ENCODE assay signal across 32 cellular contexts in genomic region chr4:38979081-38979480, GRCh38. TPM values are rescaled to one million over a fixed set of nuclear protein-coding genes. Genes with fewer than 3 reads are reported as not detected.
"Had no signal": no experiment of that assay in that cellular context is flagged by ENCODE, and none has a peak within 500 bp of the region (broad histone marks: within the 10 kb centered on the region; RNA-seq: fewer than 3 reads in every experiment).

No MANE protein-coding gene starts in this region.

- H3K27ac ChIP-seq: epithelial cell of prostate, gastrocnemius medialis, heart left ventricle, hepatocyte, parathyroid adenoma, right atrium auricular region, stomach, thyroid gland, vagina had no signal

- H3K4me3 Mint-ChIP-seq: dendritic cell treated with granulocyte-macrophage colony-stimulating factor and Interleukin-4, amounts not matched to agents 40 ng/mL and 50 ng/mL, for 4 days; endodermal cell; memory B cell; mesothelial cell of epicardium; naive B cell; natural killer cell treated with Interleukin-12 subunit alpha and Interleukin-12 subunit beta and Interleukin-15 and Interleukin-18, amount 100 ng/mL, for 72 hours; neural crest cell had no signal

- H3K4me1 Mint-ChIP-seq: endodermal cell, mesothelial cell of epicardium had no signal

- H3K4me1 ChIP-seq: gastrocnemius medialis, heart left ventricle, parathyroid adenoma, right atrium auricular region, stomach, thyroid gland, vagina had no signal

- H3K9me3 ChIP-seq: gastrocnemius medialis, heart left ventricle, mucosa of descending colon, right atrium auricular region, stomach, thyroid gland, vagina had no signal

- H3K4me3 ChIP-seq: gastrocnemius medialis, heart left ventricle, hepatocyte, lung, mucosa of descending colon, right atrium auricular region, smooth muscle cell, stomach, thyroid gland, vagina had no signal

- H3K27ac Mint-ChIP-seq: dendritic cell treated with granulocyte-macrophage colony-stimulating factor and Interleukin-4, amounts not matched to agents 40 ng/mL and 50 ng/mL, for 4 days; endodermal cell; memory B cell; mesothelial cell of epicardium; natural killer cell treated with Interleukin-12 subunit alpha and Interleukin-12 subunit beta and Interleukin-15 and Interleukin-18, amount 100 ng/mL, for 72 hours had no signal

- H3K27me3 Mint-ChIP-seq: dendritic cell treated with granulocyte-macrophage colony-stimulating factor and Interleukin-4, amounts not matched to agents 40 ng/mL and 50 ng/mL, for 4 days; memory B cell; naive B cell; natural killer cell treated with Interleukin-12 subunit alpha and Interleukin-12 subunit beta and Interleukin-15 and Interleukin-18, amount 100 ng/mL, for 72 hours; progenitor cell of endocrine pancreas had no signal

- H3K36me3 Mint-ChIP-seq: mesothelial cell of epicardium had no signal

- ATAC-seq: esophagus mucosa; gastrocnemius medialis; heart left ventricle; left lobe of liver; mucosa of descending colon; natural killer cell treated with Interleukin-12 subunit alpha and Interleukin-12 subunit beta and Interleukin-15 and Interleukin-18, amount 100 ng/mL, for 72 hours; sciatic nerve had no signal

- H3K4me2 ChIP-seq: hepatocyte, smooth muscle cell had no signal

- H3K9me3 Mint-ChIP-seq: dendritic cell treated with granulocyte-macrophage colony-stimulating factor and Interleukin-4, amounts not matched to agents 40 ng/mL and 50 ng/mL, for 4 days; endodermal cell; memory B cell; mesothelial cell of epicardium; naive B cell; natural killer cell treated with Interleukin-12 subunit alpha and Interleukin-12 subunit beta and Interleukin-15 and Interleukin-18, amount 100 ng/mL, for 72 hours; neural crest cell had no signal

- H2AFZ ChIP-seq: hepatocyte, parathyroid adenoma had no signal

- H3K36me3 ChIP-seq: gastrocnemius medialis, heart left ventricle, right atrium auricular region, stomach, thyroid gland, vagina had no signal

- FAIRE-seq: kidney had no signal

- H3K27me3 ChIP-seq: gastrocnemius medialis, heart left ventricle, hepatocyte, right atrium auricular region, stomach, thyroid gland, vagina had no signal

- H3K9ac ChIP-seq: parathyroid adenoma had no signal

- DNase-seq: effector CD8-positive, alpha-beta T cell; endodermal cell; foreskin fibroblast; gastrocnemius medialis; heart left ventricle; kidney; mucosa of descending colon; naive B cell; stimulated activated CD4-positive, alpha-beta T cell treated with anti-CD3 and anti-CD28 coated beads, Interleukin-12 subunit alpha, Interleukin-12 subunit beta, amount 100 ng/mL, for 4 hours; stimulated activated CD4-positive, alpha-beta T cell treated with anti-CD3 and anti-CD28 coated beads, Interleukin-1b, Interleukin-23, amount 100 ng/mL, for 48 hours; stimulated activated CD4-positive, alpha-beta T cell treated with anti-CD3 and anti-CD28 coated beads, Interleukin-4, amount 100 ng/mL, for 1 hour; stimulated activated CD8-positive, alpha-beta memory T cell treated with anti-CD3 and anti-CD28 coated beads, Interleukin-4, amount 100 ng/mL, for 48 hours; stimulated activated naive CD4-positive, alpha-beta T cell treated with Interleukin-2 at 50 U/mL for 16 hours; stomach; thyroid gland had no signal

RNA-seq across cellular contexts. Expression of gene TMEM156, which starts 53.1 kb away (rescaled TPM):
- total RNA-seq: endodermal cell, gastrocnemius medialis, mesothelial cell of epicardium, neural crest cell, osteoblast, progenitor cell of endocrine pancreas, right atrium auricular region, vagina had no signal
- polyA plus RNA-seq: hepatocyte, smooth muscle cell had no signal
